ENCODE assay signal across 25 cellular contexts in the genomic region with DNA sequence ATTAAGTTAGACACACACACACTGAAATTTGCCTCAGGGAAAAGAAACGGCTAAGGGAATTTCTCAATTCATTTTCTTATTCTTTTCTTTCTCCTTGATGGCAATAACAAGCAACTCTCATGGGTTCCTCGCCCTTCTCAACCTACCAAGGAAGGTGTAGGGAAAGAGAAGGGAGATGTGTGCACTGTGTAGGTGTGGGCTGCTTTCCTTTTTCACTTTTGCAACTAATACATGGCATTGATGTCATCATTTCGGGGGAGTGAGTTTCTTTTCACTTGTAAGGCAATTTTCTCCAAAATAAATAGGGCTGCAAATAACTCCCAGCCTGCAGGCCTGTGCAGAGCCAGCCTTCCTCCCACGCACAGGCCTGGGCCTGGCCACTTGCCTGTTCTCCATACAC. TPM values are rescaled to one million over a fixed set of nuclear protein-coding genes. Genes with fewer than 3 reads are reported as not detected.
"Had no signal": no experiment of that assay in that cellular context is flagged by ENCODE, and none has a peak within 500 bp of the region (broad histone marks: within the 10 kb centered on the region; RNA-seq: fewer than 3 reads in every experiment).

No MANE protein-coding gene starts in this region.

- H3K9me3 ChIP-seq: pancreas, psoas muscle, right atrium auricular region, spleen, thyroid gland had no signal

- H3K36me3 Mint-ChIP-seq: activated naive CD8-positive, alpha-beta T cell treated with anti-CD3 and anti-CD28 coated beads, Interleukin-2, amount 10 ng/mL, durations not matched to agents 7 days and 5 days; natural killer cell treated with Interleukin-12 subunit alpha and Interleukin-12 subunit beta and Interleukin-15 and Interleukin-18, amount 100 ng/mL, for 72 hours had no signal

- ATAC-seq: activated CD8-positive, alpha-beta T cell treated with anti-CD3 and anti-CD28 coated beads, Interleukin-2, amount 10 ng/mL, durations not matched to agents 7 days and 5 days; foreskin keratinocyte; left ventricle myocardium superior; pancreas; psoas muscle had no signal

- H3K27ac ChIP-seq: epithelial cell of prostate, foreskin keratinocyte, hepatocyte, pancreas, psoas muscle, right atrium auricular region, spleen, thyroid gland, WERI-Rb-1 had no signal

- DNase-seq: activated CD4-positive, alpha-beta T cell treated with anti-CD3 and anti-CD28 coated beads, Interleukin-2, amount 10 ng/mL, durations not matched to agents 7 days and 5 days; activated CD4-positive, CD25-positive, alpha-beta regulatory T cell treated with anti-CD3 and anti-CD28 coated beads, Interleukin-2, amount 50 U/mL, for 72 hours; activated CD8-positive, alpha-beta T cell treated with anti-CD3 and anti-CD28 coated beads, Interleukin-2, amount 10 ng/mL, durations not matched to agents 7 days and 5 days; activated naive CD4-positive, alpha-beta T cell treated with Interleukin-2 at 50 U/mL for 16 hours; activated naive CD8-positive, alpha-beta T cell treated with anti-CD3 and anti-CD28 coated beads, Interleukin-2, amount 10 ng/mL, durations not matched to agents 7 days and 5 days; activated T-cell treated with anti-CD3 and anti-CD28 coated beads, Interleukin-2, amount 50 U/mL, for 24 hours; amniotic stem cell; cerebellar nuclear complex; cortex of kidney; foreskin keratinocyte; kidney glomerular epithelial cell; left ventricle myocardium superior; midbrain; pancreas; psoas muscle; spleen; stimulated activated CD4-positive, alpha-beta T cell treated with anti-CD3 and anti-CD28 coated beads, Interleukin-4, amount 100 ng/mL, for 1 hour; stimulated activated naive CD4-positive, alpha-beta T cell treated with Interleukin-2 at 50 U/mL for 16 hours; T-helper 1 cell; thyroid gland; WERI-Rb-1 had no signal

- H3K4me1 Mint-ChIP-seq: activated CD4-positive, alpha-beta T cell treated with anti-CD3 and anti-CD28 coated beads, Interleukin-2, amount 10 ng/mL, durations not matched to agents 7 days and 5 days; activated naive CD8-positive, alpha-beta T cell treated with anti-CD3 and anti-CD28 coated beads, Interleukin-2, amount 10 ng/mL, durations not matched to agents 7 days and 5 days had no signal

- H2AFZ ChIP-seq: hepatocyte had no signal

- H3K27me3 ChIP-seq: foreskin keratinocyte, hepatocyte, pancreas, right atrium auricular region, spleen, thyroid gland had no signal

- H3K4me3 Mint-ChIP-seq: activated CD4-positive, alpha-beta T cell treated with anti-CD3 and anti-CD28 coated beads, Interleukin-2, amount 10 ng/mL, durations not matched to agents 7 days and 5 days; activated CD8-positive, alpha-beta T cell treated with anti-CD3 and anti-CD28 coated beads, Interleukin-2, amount 10 ng/mL, durations not matched to agents 7 days and 5 days; activated naive CD8-positive, alpha-beta T cell treated with anti-CD3 and anti-CD28 coated beads, Interleukin-2, amount 10 ng/mL, durations not matched to agents 7 days and 5 days; activated T-cell treated with anti-CD3 and anti-CD28 coated beads, Interleukin-2, amount 50 U/mL, for 24 hours; natural killer cell treated with Interleukin-12 subunit alpha and Interleukin-12 subunit beta and Interleukin-15 and Interleukin-18, amount 100 ng/mL, for 72 hours had no signal

- H3K27me3 Mint-ChIP-seq: activated CD4-positive, alpha-beta T cell treated with anti-CD3 and anti-CD28 coated beads, Interleukin-2, amount 10 ng/mL, durations not matched to agents 7 days and 5 days; activated naive CD8-positive, alpha-beta T cell treated with anti-CD3 and anti-CD28 coated beads, Interleukin-2, amount 10 ng/mL, durations not matched to agents 7 days and 5 days; activated T-cell treated with anti-CD3 and anti-CD28 coated beads, Interleukin-2, amount 50 U/mL, for 24 hours; natural killer cell treated with Interleukin-12 subunit alpha and Interleukin-12 subunit beta and Interleukin-15 and Interleukin-18, amount 100 ng/mL, for 72 hours had no signal

- H3K36me3 ChIP-seq: right atrium auricular region, thyroid gland, WERI-Rb-1 had no signal

- H3K9me3 Mint-ChIP-seq: activated CD4-positive, alpha-beta T cell treated with anti-CD3 and anti-CD28 coated beads, Interleukin-2, amount 10 ng/mL, durations not matched to agents 7 days and 5 days; activated naive CD8-positive, alpha-beta T cell treated with anti-CD3 and anti-CD28 coated beads, Interleukin-2, amount 10 ng/mL, durations not matched to agents 7 days and 5 days; activated T-cell treated with anti-CD3 and anti-CD28 coated beads, Interleukin-2, amount 50 U/mL, for 24 hours; natural killer cell treated with Interleukin-12 subunit alpha and Interleukin-12 subunit beta and Interleukin-15 and Interleukin-18, amount 100 ng/mL, for 72 hours had no signal

- H3K4me3 ChIP-seq: hepatocyte, pancreas, psoas muscle, right atrium auricular region, spleen, thyroid gland had no signal

- H3K4me1 ChIP-seq: foreskin keratinocyte, pancreas, psoas muscle, spleen had no signal

- H3K4me2 ChIP-seq: hepatocyte had no signal

RNA-seq across cellular contexts. Expression of gene SOD3, which starts 41.5 kb away (rescaled TPM):
- total RNA-seq: activated CD4-positive, alpha-beta T cell treated with anti-CD3 and anti-CD28 coated beads, Interleukin-2, amount 10 ng/mL, durations not matched to agents 7 days and 5 days; activated CD8-positive, alpha-beta T cell treated with anti-CD3 and anti-CD28 coated beads, Interleukin-2, amount 10 ng/mL, durations not matched to agents 7 days and 5 days; activated naive CD8-positive, alpha-beta T cell treated with anti-CD3 and anti-CD28 coated beads, Interleukin-2, amount 10 ng/mL, durations not matched to agents 7 days and 5 days; foreskin keratinocyte; natural killer cell treated with Interleukin-12 subunit alpha and Interleukin-12 subunit beta and Interleukin-15 and Interleukin-18, amount 100 ng/mL, for 72 hours had no signal
